In genomic region chrX:113929004-113929403, GRCh38 we compare ENCODE assay signal across 8 cellular contexts.
DNase-seq lines count a peak whose midpoint lies in the region; ATAC-seq and TF ChIP-seq lines count a peak whose summit lies in the region.

No MANE protein-coding gene starts in this region.

- H4K8ac ChIP-seq in IMR-90 (ENCODE audit: low read depth in 2 of 2, low read length in 2 of 2), result no peak overlapping the region

- H3K4ac ChIP-seq in IMR-90 (ENCODE audit: low read depth, low read length), result no peak overlapping the region

- no peak overlapping the region for H3K23ac ChIP-seq in IMR-90 (ENCODE audit: low read depth, low read length)

- H3K4me1 ChIP-seq in IMR-90 (ENCODE audit: control insufficient read depth, insufficient read depth, low read length), result no peaks in the 10 kb centered on the region
- H3K4me1 ChIP-seq in CD4-positive, alpha-beta memory T cell (ENCODE audit: insufficient read depth, low read length), result no peaks in the 10 kb centered on the region

- H2BK120ac ChIP-seq in IMR-90 (ENCODE audit: low read depth, low read length), result no peak overlapping the region

- peak; percentile 1 for DNase-seq in GM03348 (ENCODE audit: low spot score)
- peak; percentile 10 for DNase-seq in IMR-90
- DNase-seq in iPS DF 4.7 (ENCODE audit: extremely low read depth, low spot score), result peak; percentile 62
- DNase-seq in GM10266 (ENCODE audit: extremely low spot score), result no peak
- no peak for DNase-seq in CD4-positive, alpha-beta memory T cell
- DNase-seq in effector memory CD8-positive, alpha-beta T cell, result no peak
- no peak for DNase-seq in activated naive CD4-positive, alpha-beta T cell treated with anti-CD3 and anti-CD28 coated beads, Interleukin-2, amount 10 ng/mL, durations not matched to agents 7 days and 5 days

- H4K20me1 ChIP-seq in IMR-90 (ENCODE audit: insufficient read depth, low read length), result no peaks in the 10 kb centered on the region

- no peak overlapping the region for H2AFZ ChIP-seq in IMR-90 (replicated peaks; ENCODE audit: low read length, poor library complexity)

- no peak overlapping the region for H3K14ac ChIP-seq in IMR-90 (replicated peaks; ENCODE audit: low read depth, low read length)

- no peak overlapping the region for H3K4me2 ChIP-seq in IMR-90 (ENCODE audit: low read depth, low read length)

- peak; percentile 47 for TF ChIP-seq RAD21 in IMR-90 (IDR thresholded peaks at IDR 0.05; ENCODE audit: low read length)

- H3K9me1 ChIP-seq in IMR-90 (ENCODE audit: insufficient read depth, low read length), result no peaks in the 10 kb centered on the region

- POLR2A ChIA-PET in IMR-90 (lab: Charles Lee; ENCODE audit: unreplicated experiment), result no interaction called here
- POLR2A ChIA-PET in CD4-positive, alpha-beta memory T cell (lab: Charles Lee; ENCODE audit: partially characterized antibody), result no interaction called here

- H3K27me3 ChIP-seq in IMR-90 (ENCODE audit: control insufficient read depth, insufficient read depth, low read length), result no peaks in the 10 kb centered on the region
- H3K27me3 ChIP-seq in CD4-positive, alpha-beta memory T cell (ENCODE audit: insufficient read depth, low read length), result no peaks in the 10 kb centered on the region

- no peak for TF ChIP-seq POLR2A in IMR-90 (IDR thresholded peaks at IDR 0.05; ENCODE audit: low read depth, low read length)

- no peak overlapping the region for H3K27ac Mint-ChIP-seq in CD4-positive, alpha-beta memory T cell
- H3K27ac Mint-ChIP-seq in effector memory CD8-positive, alpha-beta T cell, result no peak overlapping the region
- H3K27ac Mint-ChIP-seq in activated naive CD4-positive, alpha-beta T cell treated with anti-CD3 and anti-CD28 coated beads, Interleukin-2, amount 10 ng/mL, durations not matched to agents 7 days and 5 days, result no peak overlapping the region

- in situ Hi-C loops in IMR-90 (cut with MboI; ENCODE audit: low sequenced_read_pairs), result no loop called here

- CTCF ChIA-PET in IMR-90 (lab: Yijun Ruan, JAX), result no interaction called here
- CTCF ChIA-PET in CD4-positive, alpha-beta memory T cell (lab: Charles Lee; ENCODE audit: partially characterized antibody), result no interaction called here
- CTCF ChIA-PET in activated naive CD4-positive, alpha-beta T cell treated with anti-CD3 and anti-CD28 coated beads, Interleukin-2, amount 10 ng/mL, durations not matched to agents 7 days and 5 days (lab: Charles Lee), result no interaction called here

- no peak overlapping the region for H4K91ac ChIP-seq in IMR-90 (ENCODE audit: insufficient read depth, low read depth, low read length)

- H3K27me3 Mint-ChIP-seq in CD4-positive, alpha-beta memory T cell, result no peaks in the 10 kb centered on the region
- H3K27me3 Mint-ChIP-seq in effector memory CD8-positive, alpha-beta T cell, result no peaks in the 10 kb centered on the region
- H3K27me3 Mint-ChIP-seq in activated naive CD4-positive, alpha-beta T cell treated with anti-CD3 and anti-CD28 coated beads, Interleukin-2, amount 10 ng/mL, durations not matched to agents 7 days and 5 days, result no peaks in the 10 kb centered on the region

- H3K18ac ChIP-seq in IMR-90 (ENCODE audit: low read depth, low read length), result no peak overlapping the region

- H2AK9ac ChIP-seq in IMR-90 (replicated peaks; ENCODE audit: low read depth, low read length, poor library complexity), result no peak overlapping the region

- H2BK20ac ChIP-seq in IMR-90 (ENCODE audit: low read depth, low read length), result no peak overlapping the region

- intact Hi-C loops in IMR-90 (cut with micrococcal nuclease), result no loop called here
- intact Hi-C loops in CD4-positive, alpha-beta memory T cell (cut with micrococcal nuclease), result no loop called here

- dilution Hi-C loops in IMR-90 (cut with HindIII; ENCODE audit: low sequenced_read_pairs, unreplicated experiment), result no loop called here

- H3K56ac ChIP-seq in IMR-90 (ENCODE audit: extremely low read depth, insufficient read depth, low read length), result no peak overlapping the region

- H2AK5ac ChIP-seq in IMR-90 (ENCODE audit: low read depth, low read length), result no peak overlapping the region

- H3K79me1 ChIP-seq in IMR-90 (ENCODE audit: low read depth in 1 of 2, low read length in 2 of 2), result no peaks in the 10 kb centered on the region

- H4K5ac ChIP-seq in IMR-90 (ENCODE audit: low read depth, low read length), result no peak overlapping the region

- no TSS peak for BruUV-seq in IMR-90 (replicated peaks; lab: Mats Ljungman, UMichigan)

- H3K36me3 Mint-ChIP-seq in CD4-positive, alpha-beta memory T cell, result no peaks in the 10 kb centered on the region
- no peaks in the 10 kb centered on the region for H3K36me3 Mint-ChIP-seq in effector memory CD8-positive, alpha-beta T cell (ENCODE audit: insufficient read depth)
- H3K36me3 Mint-ChIP-seq in activated naive CD4-positive, alpha-beta T cell treated with anti-CD3 and anti-CD28 coated beads, Interleukin-2, amount 10 ng/mL, durations not matched to agents 7 days and 5 days, result no peaks in the 10 kb centered on the region

- H3K36me3 ChIP-seq in IMR-90 (ENCODE audit: control insufficient read depth, insufficient read depth, low read length), result no peaks in the 10 kb centered on the region
- no peaks in the 10 kb centered on the region for H3K36me3 ChIP-seq in CD4-positive, alpha-beta memory T cell (ENCODE audit: insufficient read depth, low read length)

- TF ChIP-seq CTCF in IMR-90 (conservative IDR thresholded peaks at IDR 0.05; ENCODE audit: low read depth, low read length), result peak; percentile 37
- TF ChIP-seq CTCF in GM10266 (IDR thresholded peaks at IDR 0.05; ENCODE audit: control insufficient read depth, insufficient read depth, low read depth, missing control alignments), result no peak

- ATAC-seq in IMR-90 (ENCODE audit: low read depth) (peak; percentile 37; the same call in 1 of the 2 replicates), SK-N-SH treated with all-trans-retinoic acid at 6 μM for 48 hours (peak; percentile 100)
- ATAC-seq in effector memory CD8-positive, alpha-beta T cell (replicated peaks), result no peak

- WGBS in IMR-90 (ENCODE audit: extremely low coverage in 2 of 2, insufficient read length in 1 of 2), 2 experiments, result 38% methylated on average over 1 of the region's 3 CpGs; no CpG with 5 or more reads in 1 of the 2 experiments

- H3K4me1 Mint-ChIP-seq in CD4-positive, alpha-beta memory T cell, result no peaks in the 10 kb centered on the region
- no peaks in the 10 kb centered on the region for H3K4me1 Mint-ChIP-seq in effector memory CD8-positive, alpha-beta T cell (ENCODE audit: low read depth in 2 of 2)
- no peaks in the 10 kb centered on the region for H3K4me1 Mint-ChIP-seq in activated naive CD4-positive, alpha-beta T cell treated with anti-CD3 and anti-CD28 coated beads, Interleukin-2, amount 10 ng/mL, durations not matched to agents 7 days and 5 days

- H3K9me3 Mint-ChIP-seq in CD4-positive, alpha-beta memory T cell, result peaks cover 0 to 4% (median 0%) of the 10 kb centered on the region in 8 donors
- H3K9me3 Mint-ChIP-seq in effector memory CD8-positive, alpha-beta T cell, result peaks cover 0 to 1% of the 10 kb centered on the region in 2 donors
- peaks cover 9% of the 10 kb centered on the region for H3K9me3 Mint-ChIP-seq in activated naive CD4-positive, alpha-beta T cell treated with anti-CD3 and anti-CD28 coated beads, Interleukin-2, amount 10 ng/mL, durations not matched to agents 7 days and 5 days

- no peak overlapping the region for H3K4me3 ChIP-seq in IMR-90 (ENCODE audit: insufficient read depth, low read depth, low read length)
- no peak overlapping the region for H3K4me3 ChIP-seq in CD4-positive, alpha-beta memory T cell (ENCODE audit: low read length in 2 of 2)

- H3K4me3 Mint-ChIP-seq in CD4-positive, alpha-beta memory T cell, result no peak overlapping the region
- no peak overlapping the region for H3K4me3 Mint-ChIP-seq in effector memory CD8-positive, alpha-beta T cell
- H3K4me3 Mint-ChIP-seq in activated naive CD4-positive, alpha-beta T cell treated with anti-CD3 and anti-CD28 coated beads, Interleukin-2, amount 10 ng/mL, durations not matched to agents 7 days and 5 days, result no peak overlapping the region

- no peak overlapping the region for H2BK5ac ChIP-seq in IMR-90 (ENCODE audit: low read depth, low read length, poor library complexity, severe bottlenecking)

- peaks cover 2% of the 10 kb centered on the region; the same call in 1 of the 2 replicates for H3K9me3 ChIP-seq in IMR-90 (ENCODE audit: control insufficient read depth, insufficient read depth, low read length)
- H3K9me3 ChIP-seq in CD4-positive, alpha-beta memory T cell (ENCODE audit: control insufficient read depth in 1 of 2, low read length in 2 of 2), result no peaks in the 10 kb centered on the region

- H3K27ac ChIP-seq in IMR-90 (ENCODE audit: insufficient read depth, low read length), result no peak overlapping the region
- no peak overlapping the region for H3K27ac ChIP-seq in CD4-positive, alpha-beta memory T cell (ENCODE audit: low read depth, low read length)

- no peak overlapping the region for H3K9ac ChIP-seq in IMR-90 (ENCODE audit: low read depth, low read length)

- no peak overlapping the region for H2BK15ac ChIP-seq in IMR-90 (ENCODE audit: low read depth, low read length)

TF ChIP-seq in IMR-90, 13 proteins besides CTCF, POLR2A, EP300 and RAD21 (continues in another document):
- no peak for TF ChIP-seq ELK1 (IDR thresholded peaks at IDR 0.05; ENCODE audit: borderline replicate concordance, low read depth, low read length)
- TF ChIP-seq CHD1 (IDR thresholded peaks at IDR 0.05; ENCODE audit: low read depth, low read length), result no peak
- no peak for TF ChIP-seq SMC3 (IDR thresholded peaks at IDR 0.05; ENCODE audit: low read depth, low read length)

TF ChIP-seq in SK-N-SH treated with all-trans-retinoic acid at 6 μM for 48 hours, 23 proteins besides CTCF, POLR2A, EP300 and RAD21 (continues in another document):
- no peak for TF ChIP-seq ZFP30 (CRISPR knock-in tag; IDR thresholded peaks at IDR 0.05)
- no peak for TF ChIP-seq CREB5 (CRISPR knock-in tag; IDR thresholded peaks at IDR 0.05; ENCODE audit: low read depth)
- no peak for TF ChIP-seq TCF4 (CRISPR knock-in tag; IDR thresholded peaks at IDR 0.05; ENCODE audit: borderline replicate concordance)
- no peak for TF ChIP-seq SNAI2 (CRISPR knock-in tag; IDR thresholded peaks at IDR 0.05)

Comparison
In these comparisons a context has a peak if more than half of its experiments do, and no peak if none do; other contexts are left out.
1. DNase-seq: peak in GM03348 (single experiment), IMR-90 (single experiment) and iPS DF 4.7 (single experiment); none in GM10266 (single experiment), CD4-positive, alpha-beta memory T cell (0 of 5), effector memory CD8-positive, alpha-beta T cell (0 of 3) and activated naive CD4-positive, alpha-beta T cell treated with anti-CD3 and anti-CD28 coated beads, Interleukin-2, amount 10 ng/mL, durations not matched to agents 7 days and 5 days (single experiment).